In the genomic region with DNA sequence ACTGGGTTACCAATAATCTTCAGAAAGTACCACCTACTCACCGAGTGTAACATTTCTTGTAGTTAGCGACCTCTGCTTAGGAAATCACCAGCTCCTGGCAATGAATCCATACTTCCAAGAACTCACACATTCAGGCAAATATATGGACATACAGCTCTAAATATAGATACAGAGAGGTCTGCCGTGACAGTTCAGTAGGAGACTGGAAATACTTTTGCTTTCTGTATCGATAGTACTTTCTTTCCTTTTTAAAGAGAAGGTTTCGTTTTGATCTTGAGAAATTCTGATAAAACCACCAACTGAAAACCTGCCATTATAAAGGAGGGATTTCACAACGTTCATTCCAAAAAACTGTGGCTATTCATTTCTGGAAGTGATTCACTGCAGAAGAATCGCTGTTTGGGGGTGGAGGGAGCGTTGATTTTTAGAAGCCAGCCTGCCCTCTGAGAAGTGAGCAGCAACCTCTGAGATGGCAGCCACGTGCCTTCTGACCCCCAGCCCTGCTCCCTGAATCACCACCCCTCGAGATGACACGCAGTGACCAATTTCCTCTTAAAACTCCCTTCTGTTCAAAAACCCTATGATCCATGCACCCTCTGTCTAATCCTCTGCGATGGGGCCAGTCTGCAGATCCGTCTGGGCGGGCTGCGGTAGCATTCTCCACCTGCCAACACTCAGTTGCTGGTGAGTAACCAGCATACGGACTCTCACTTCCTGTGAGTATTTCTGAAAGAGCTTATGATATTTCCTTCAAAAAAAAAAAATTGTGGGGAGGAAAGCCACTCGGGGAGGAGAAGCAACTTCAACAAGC, we compare ENCODE assay signal across 1 cellular context.
TF ChIP-seq lines count a peak whose summit lies in the region.

No MANE protein-coding gene starts in this region.

TF ChIP-seq in HepG2, 621 proteins besides CTCF, POLR2A, EP300 and RAD21 (continued from another document and continues in another):
- TF ChIP-seq, protein P1, sequence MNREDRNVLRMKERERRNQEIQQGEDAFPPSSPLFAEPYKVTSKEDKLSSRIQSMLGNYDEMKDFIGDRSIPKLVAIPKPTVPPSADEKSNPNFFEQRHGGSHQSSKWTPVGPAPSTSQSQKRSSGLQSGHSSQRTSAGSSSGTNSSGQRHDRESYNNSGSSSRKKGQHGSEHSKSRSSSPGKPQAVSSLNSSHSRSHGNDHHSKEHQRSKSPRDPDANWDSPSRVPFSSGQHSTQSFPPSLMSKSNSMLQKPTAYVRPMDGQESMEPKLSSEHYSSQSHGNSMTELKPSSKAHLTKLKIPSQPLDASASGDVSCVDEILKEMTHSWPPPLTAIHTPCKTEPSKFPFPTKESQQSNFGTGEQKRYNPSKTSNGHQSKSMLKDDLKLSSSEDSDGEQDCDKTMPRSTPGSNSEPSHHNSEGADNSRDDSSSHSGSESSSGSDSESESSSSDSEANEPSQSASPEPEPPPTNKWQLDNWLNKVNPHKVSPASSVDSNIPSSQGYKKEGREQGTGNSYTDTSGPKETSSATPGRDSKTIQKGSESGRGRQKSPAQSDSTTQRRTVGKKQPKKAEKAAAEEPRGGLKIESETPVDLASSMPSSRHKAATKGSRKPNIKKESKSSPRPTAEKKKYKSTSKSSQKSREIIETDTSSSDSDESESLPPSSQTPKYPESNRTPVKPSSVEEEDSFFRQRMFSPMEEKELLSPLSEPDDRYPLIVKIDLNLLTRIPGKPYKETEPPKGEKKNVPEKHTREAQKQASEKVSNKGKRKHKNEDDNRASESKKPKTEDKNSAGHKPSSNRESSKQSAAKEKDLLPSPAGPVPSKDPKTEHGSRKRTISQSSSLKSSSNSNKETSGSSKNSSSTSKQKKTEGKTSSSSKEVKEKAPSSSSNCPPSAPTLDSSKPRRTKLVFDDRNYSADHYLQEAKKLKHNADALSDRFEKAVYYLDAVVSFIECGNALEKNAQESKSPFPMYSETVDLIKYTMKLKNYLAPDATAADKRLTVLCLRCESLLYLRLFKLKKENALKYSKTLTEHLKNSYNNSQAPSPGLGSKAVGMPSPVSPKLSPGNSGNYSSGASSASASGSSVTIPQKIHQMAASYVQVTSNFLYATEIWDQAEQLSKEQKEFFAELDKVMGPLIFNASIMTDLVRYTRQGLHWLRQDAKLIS (CRISPR knock-in tag; IDR thresholded peaks at IDR 0.05), result peak; percentile 87
- TF ChIP-seq, protein P2, sequence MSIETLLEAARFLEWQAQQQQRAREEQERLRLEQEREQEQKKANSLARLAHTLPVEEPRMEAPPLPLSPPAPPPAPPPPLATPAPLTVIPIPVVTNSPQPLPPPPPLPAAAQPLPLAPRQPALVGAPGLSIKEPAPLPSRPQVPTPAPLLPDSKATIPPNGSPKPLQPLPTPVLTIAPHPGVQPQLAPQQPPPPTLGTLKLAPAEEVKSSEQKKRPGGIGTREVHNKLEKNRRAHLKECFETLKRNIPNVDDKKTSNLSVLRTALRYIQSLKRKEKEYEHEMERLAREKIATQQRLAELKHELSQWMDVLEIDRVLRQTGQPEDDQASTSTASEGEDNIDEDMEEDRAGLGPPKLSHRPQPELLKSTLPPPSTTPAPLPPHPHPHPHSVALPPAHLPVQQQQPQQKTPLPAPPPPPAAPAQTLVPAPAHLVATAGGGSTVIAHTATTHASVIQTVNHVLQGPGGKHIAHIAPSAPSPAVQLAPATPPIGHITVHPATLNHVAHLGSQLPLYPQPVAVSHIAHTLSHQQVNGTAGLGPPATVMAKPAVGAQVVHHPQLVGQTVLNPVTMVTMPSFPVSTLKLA (IDR thresholded peaks at IDR 0.05), result peak; percentile 49; the same call in 1 of the 2 replicates
- no peak for TF ChIP-seq ZBTB8A (CRISPR knock-in tag; IDR thresholded peaks at IDR 0.05; ENCODE audit: borderline replicate concordance, low read depth)
- no peak for TF ChIP-seq ZNF451 (CRISPR knock-in tag; IDR thresholded peaks at IDR 0.05)
- TF ChIP-seq, protein P3, sequence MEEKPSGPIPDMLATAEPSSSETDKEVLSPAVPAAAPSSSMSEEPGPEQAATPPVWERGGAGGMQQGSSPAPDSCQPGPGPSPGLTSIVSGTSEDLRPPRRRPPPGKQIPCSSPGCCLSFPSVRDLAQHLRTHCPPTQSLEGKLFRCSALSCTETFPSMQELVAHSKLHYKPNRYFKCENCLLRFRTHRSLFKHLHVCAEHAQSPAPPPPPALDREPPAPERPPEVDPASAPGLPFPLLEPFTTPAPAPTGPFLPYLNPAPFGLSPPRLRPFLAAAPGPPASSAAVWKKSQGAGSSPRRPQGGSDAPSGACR (CRISPR knock-in tag; IDR thresholded peaks at IDR 0.05), result no peak
- no peak for TF ChIP-seq ZNF180 (CRISPR knock-in tag; IDR thresholded peaks at IDR 0.05; ENCODE audit: borderline replicate concordance, low read depth)
- TF ChIP-seq MAZ (IDR thresholded peaks at IDR 0.05; ENCODE audit: borderline replicate concordance, low read depth, low read length), result no peak
- TF ChIP-seq MAZ (CRISPR knock-in tag; IDR thresholded peaks at IDR 0.05; ENCODE audit: low read depth), result peak; percentile 51; the same call in 1 of the 2 replicates
- no peak for TF ChIP-seq ZSCAN20 (CRISPR knock-in tag; IDR thresholded peaks at IDR 0.05; ENCODE audit: borderline replicate concordance)
- TF ChIP-seq ZMYM3 (CRISPR knock-in tag; IDR thresholded peaks at IDR 0.05), result no peak
- no peak for TF ChIP-seq HHEX (CRISPR knock-in tag; IDR thresholded peaks at IDR 0.05)
- TF ChIP-seq, protein P4, sequence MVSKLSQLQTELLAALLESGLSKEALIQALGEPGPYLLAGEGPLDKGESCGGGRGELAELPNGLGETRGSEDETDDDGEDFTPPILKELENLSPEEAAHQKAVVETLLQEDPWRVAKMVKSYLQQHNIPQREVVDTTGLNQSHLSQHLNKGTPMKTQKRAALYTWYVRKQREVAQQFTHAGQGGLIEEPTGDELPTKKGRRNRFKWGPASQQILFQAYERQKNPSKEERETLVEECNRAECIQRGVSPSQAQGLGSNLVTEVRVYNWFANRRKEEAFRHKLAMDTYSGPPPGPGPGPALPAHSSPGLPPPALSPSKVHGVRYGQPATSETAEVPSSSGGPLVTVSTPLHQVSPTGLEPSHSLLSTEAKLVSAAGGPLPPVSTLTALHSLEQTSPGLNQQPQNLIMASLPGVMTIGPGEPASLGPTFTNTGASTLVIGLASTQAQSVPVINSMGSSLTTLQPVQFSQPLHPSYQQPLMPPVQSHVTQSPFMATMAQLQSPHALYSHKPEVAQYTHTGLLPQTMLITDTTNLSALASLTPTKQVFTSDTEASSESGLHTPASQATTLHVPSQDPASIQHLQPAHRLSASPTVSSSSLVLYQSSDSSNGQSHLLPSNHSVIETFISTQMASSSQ (IDR thresholded peaks at IDR 0.05; ENCODE audit: low read depth), result no peak
- TF ChIP-seq, protein P4 (CRISPR knock-in tag; IDR thresholded peaks at IDR 0.05; ENCODE audit: borderline replicate concordance), result no peak
- no peak for TF ChIP-seq ONECUT2 (CRISPR knock-in tag; IDR thresholded peaks at IDR 0.05)
- TF ChIP-seq BCL6 (CRISPR knock-in tag; IDR thresholded peaks at IDR 0.05), result no peak
- peak; percentile 12; the same call in 1 of the 2 replicates for TF ChIP-seq ELF4 (CRISPR knock-in tag; IDR thresholded peaks at IDR 0.05; ENCODE audit: borderline replicate concordance)
- TF ChIP-seq PPARG (CRISPR knock-in tag; conservative IDR thresholded peaks at IDR 0.05), result no peak
- TF ChIP-seq RFXAP (CRISPR knock-in tag; IDR thresholded peaks at IDR 0.05; ENCODE audit: borderline replicate concordance), result 0 out of 2 replicates have a peak, but pooled peaks have one; percentile 8
- 0 out of 2 replicates have a peak, but pooled peaks have one; percentile 30 for TF ChIP-seq KDM2A (CRISPR knock-in tag; IDR thresholded peaks at IDR 0.05; ENCODE audit: borderline replicate concordance, low read depth)
- TF ChIP-seq PHF20 (CRISPR knock-in tag; IDR thresholded peaks at IDR 0.05), result no peak
- TF ChIP-seq, protein P5, sequence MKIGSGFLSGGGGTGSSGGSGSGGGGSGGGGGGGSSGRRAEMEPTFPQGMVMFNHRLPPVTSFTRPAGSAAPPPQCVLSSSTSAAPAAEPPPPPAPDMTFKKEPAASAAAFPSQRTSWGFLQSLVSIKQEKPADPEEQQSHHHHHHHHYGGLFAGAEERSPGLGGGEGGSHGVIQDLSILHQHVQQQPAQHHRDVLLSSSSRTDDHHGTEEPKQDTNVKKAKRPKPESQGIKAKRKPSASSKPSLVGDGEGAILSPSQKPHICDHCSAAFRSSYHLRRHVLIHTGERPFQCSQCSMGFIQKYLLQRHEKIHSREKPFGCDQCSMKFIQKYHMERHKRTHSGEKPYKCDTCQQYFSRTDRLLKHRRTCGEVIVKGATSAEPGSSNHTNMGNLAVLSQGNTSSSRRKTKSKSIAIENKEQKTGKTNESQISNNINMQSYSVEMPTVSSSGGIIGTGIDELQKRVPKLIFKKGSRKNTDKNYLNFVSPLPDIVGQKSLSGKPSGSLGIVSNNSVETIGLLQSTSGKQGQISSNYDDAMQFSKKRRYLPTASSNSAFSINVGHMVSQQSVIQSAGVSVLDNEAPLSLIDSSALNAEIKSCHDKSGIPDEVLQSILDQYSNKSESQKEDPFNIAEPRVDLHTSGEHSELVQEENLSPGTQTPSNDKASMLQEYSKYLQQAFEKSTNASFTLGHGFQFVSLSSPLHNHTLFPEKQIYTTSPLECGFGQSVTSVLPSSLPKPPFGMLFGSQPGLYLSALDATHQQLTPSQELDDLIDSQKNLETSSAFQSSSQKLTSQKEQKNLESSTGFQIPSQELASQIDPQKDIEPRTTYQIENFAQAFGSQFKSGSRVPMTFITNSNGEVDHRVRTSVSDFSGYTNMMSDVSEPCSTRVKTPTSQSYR (CRISPR knock-in tag; IDR thresholded peaks at IDR 0.05; ENCODE audit: borderline replicate concordance), result no peak; the same call in 1 of the 2 replicates
- TF ChIP-seq, protein P6, sequence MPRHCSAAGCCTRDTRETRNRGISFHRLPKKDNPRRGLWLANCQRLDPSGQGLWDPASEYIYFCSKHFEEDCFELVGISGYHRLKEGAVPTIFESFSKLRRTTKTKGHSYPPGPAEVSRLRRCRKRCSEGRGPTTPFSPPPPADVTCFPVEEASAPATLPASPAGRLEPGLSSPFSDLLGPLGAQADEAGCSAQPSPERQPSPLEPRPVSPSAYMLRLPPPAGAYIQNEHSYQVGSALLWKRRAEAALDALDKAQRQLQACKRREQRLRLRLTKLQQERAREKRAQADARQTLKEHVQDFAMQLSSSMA (CRISPR knock-in tag; IDR thresholded peaks at IDR 0.05), result no peak
- no peak for TF ChIP-seq ZSCAN29 (CRISPR knock-in tag; conservative IDR thresholded peaks at IDR 0.05)
- no peak; the same call in 1 of the 2 replicates for TF ChIP-seq ZNF431 (CRISPR knock-in tag; IDR thresholded peaks at IDR 0.05; ENCODE audit: borderline replicate concordance, low read depth)
- TF ChIP-seq NFE2L1 (CRISPR knock-in tag; IDR thresholded peaks at IDR 0.05; ENCODE audit: borderline replicate concordance), result no peak
- TF ChIP-seq SRSF4 (IDR thresholded peaks at IDR 0.05; ENCODE audit: low read depth, low read length, poor library complexity, severe bottlenecking), result no peak
- TF ChIP-seq, protein P7, sequence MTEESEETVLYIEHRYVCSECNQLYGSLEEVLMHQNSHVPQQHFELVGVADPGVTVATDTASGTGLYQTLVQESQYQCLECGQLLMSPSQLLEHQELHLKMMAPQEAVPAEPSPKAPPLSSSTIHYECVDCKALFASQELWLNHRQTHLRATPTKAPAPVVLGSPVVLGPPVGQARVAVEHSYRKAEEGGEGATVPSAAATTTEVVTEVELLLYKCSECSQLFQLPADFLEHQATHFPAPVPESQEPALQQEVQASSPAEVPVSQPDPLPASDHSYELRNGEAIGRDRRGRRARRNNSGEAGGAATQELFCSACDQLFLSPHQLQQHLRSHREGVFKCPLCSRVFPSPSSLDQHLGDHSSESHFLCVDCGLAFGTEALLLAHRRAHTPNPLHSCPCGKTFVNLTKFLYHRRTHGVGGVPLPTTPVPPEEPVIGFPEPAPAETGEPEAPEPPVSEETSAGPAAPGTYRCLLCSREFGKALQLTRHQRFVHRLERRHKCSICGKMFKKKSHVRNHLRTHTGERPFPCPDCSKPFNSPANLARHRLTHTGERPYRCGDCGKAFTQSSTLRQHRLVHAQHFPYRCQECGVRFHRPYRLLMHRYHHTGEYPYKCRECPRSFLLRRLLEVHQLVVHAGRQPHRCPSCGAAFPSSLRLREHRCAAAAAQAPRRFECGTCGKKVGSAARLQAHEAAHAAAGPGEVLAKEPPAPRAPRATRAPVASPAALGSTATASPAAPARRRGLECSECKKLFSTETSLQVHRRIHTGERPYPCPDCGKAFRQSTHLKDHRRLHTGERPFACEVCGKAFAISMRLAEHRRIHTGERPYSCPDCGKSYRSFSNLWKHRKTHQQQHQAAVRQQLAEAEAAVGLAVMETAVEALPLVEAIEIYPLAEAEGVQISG (CRISPR knock-in tag; IDR thresholded peaks at IDR 0.05), result 0 out of 2 replicates have a peak, but pooled peaks have one; percentile 24
- TF ChIP-seq SAP130 (CRISPR knock-in tag; IDR thresholded peaks at IDR 0.05; ENCODE audit: low read depth), result peak; percentile 85
- TF ChIP-seq ZBTB1 (CRISPR knock-in tag; IDR thresholded peaks at IDR 0.05; ENCODE audit: borderline replicate concordance), result no peak
- TF ChIP-seq, protein P8, sequence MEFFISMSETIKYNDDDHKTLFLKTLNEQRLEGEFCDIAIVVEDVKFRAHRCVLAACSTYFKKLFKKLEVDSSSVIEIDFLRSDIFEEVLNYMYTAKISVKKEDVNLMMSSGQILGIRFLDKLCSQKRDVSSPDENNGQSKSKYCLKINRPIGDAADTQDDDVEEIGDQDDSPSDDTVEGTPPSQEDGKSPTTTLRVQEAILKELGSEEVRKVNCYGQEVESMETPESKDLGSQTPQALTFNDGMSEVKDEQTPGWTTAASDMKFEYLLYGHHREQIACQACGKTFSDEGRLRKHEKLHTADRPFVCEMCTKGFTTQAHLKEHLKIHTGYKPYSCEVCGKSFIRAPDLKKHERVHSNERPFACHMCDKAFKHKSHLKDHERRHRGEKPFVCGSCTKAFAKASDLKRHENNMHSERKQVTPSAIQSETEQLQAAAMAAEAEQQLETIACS (CRISPR knock-in tag; IDR thresholded peaks at IDR 0.05), result no peak
- no peak for TF ChIP-seq PRPF4 (IDR thresholded peaks at IDR 0.05; ENCODE audit: low read depth, low read length, poor library complexity, severe bottlenecking)
- 0 out of 2 replicates have a peak, but pooled peaks have one; percentile 33 for TF ChIP-seq ZNF224 (CRISPR knock-in tag; IDR thresholded peaks at IDR 0.05)
- TF ChIP-seq ZNF547 (CRISPR knock-in tag; IDR thresholded peaks at IDR 0.05), result 0 out of 2 replicates have a peak, but pooled peaks have one; percentile 35
- TF ChIP-seq ZC3H4 (CRISPR knock-in tag; IDR thresholded peaks at IDR 0.05; ENCODE audit: borderline replicate concordance), result no peak
